In the genomic region with DNA sequence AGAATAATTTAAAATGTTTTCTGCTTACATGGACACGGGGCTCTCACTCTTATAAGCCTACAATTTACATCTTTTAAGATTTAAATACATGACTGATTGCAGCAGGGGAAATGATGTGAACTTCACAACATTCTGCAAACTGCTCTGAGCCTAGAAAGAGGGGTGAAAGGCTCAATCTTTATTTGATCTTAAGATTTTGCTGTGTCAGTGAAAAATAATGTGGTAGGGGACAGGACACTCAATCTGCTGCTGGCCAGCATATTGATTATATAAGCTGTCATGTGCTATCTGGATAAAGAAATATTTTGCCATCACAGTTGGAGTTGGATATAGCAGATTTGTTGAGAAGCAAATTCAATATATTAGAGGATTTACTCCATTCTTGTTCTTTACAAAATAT, we compare ENCODE assay signal across 26 cellular contexts.
"Had no signal": no experiment of that assay in that cellular context is flagged by ENCODE, and none has a peak within 500 bp of the region (broad histone marks: within the 10 kb centered on the region; RNA-seq: fewer than 3 reads in every experiment).

No MANE protein-coding gene starts in this region.

- H3K27me3 ChIP-seq: esophagus squamous epithelium, gastrocnemius medialis, heart right ventricle, left lung had no signal

- H3K27ac Mint-ChIP-seq: dendritic cell treated with granulocyte-macrophage colony-stimulating factor and Interleukin-4, amounts not matched to agents 40 ng/mL and 50 ng/mL, for 4 days; effector memory CD8-positive, alpha-beta T cell; endodermal cell; naive B cell had no signal

- ATAC-seq: effector memory CD8-positive, alpha-beta T cell; esophagus mucosa; gastrocnemius medialis; heart right ventricle; left cardiac atrium; left lung; left ventricle myocardium superior; lower lobe of right lung; mucosa of descending colon had no signal

- H3K4me1 ChIP-seq: esophagus squamous epithelium, gastrocnemius medialis, heart right ventricle, lower lobe of right lung had no signal

- FAIRE-seq: endometrium, islet of Langerhans, keratinocyte had no signal

- H3K4me1 Mint-ChIP-seq: endodermal cell, naive B cell had no signal

- H3K4me3 Mint-ChIP-seq: dendritic cell treated with granulocyte-macrophage colony-stimulating factor and Interleukin-4, amounts not matched to agents 40 ng/mL and 50 ng/mL, for 4 days; effector memory CD8-positive, alpha-beta T cell; endodermal cell; mesothelial cell of epicardium; naive B cell had no signal

- H3K9me3 Mint-ChIP-seq: dendritic cell treated with granulocyte-macrophage colony-stimulating factor and Interleukin-4, amounts not matched to agents 40 ng/mL and 50 ng/mL, for 4 days; endodermal cell had no signal

- H3K36me3 Mint-ChIP-seq: mesothelial cell of epicardium, naive B cell had no signal

- H3K27me3 Mint-ChIP-seq: dendritic cell treated with granulocyte-macrophage colony-stimulating factor and Interleukin-4, amounts not matched to agents 40 ng/mL and 50 ng/mL, for 4 days; effector memory CD8-positive, alpha-beta T cell; naive B cell had no signal

- DNase-seq: cortex of kidney; effector CD8-positive, alpha-beta T cell; effector memory CD8-positive, alpha-beta T cell; endodermal cell; erythroblast; esophagus squamous epithelium; foreskin melanocyte; gastrocnemius medialis; glutamatergic neuron; head of caudate nucleus; heart right ventricle; hippocampal formation; left cardiac atrium; left lung; left ventricle myocardium superior; lower lobe of right lung; mesenchymal stem cell; mucosa of descending colon; naive B cell had no signal

- H3K4me3 ChIP-seq: esophagus squamous epithelium, gastrocnemius medialis, heart right ventricle, left lung, lower lobe of right lung, mucosa of descending colon had no signal

- H3K36me3 ChIP-seq: esophagus squamous epithelium, gastrocnemius medialis, heart right ventricle, left lung, lower lobe of right lung had no signal

- H3K9me3 ChIP-seq: esophagus squamous epithelium, gastrocnemius medialis, left lung, lower lobe of right lung, mucosa of descending colon had no signal

- H3K27ac ChIP-seq: epithelial cell of prostate, esophagus squamous epithelium, gastrocnemius medialis, heart right ventricle, left lung, lower lobe of right lung had no signal
